In the genomic region with DNA sequence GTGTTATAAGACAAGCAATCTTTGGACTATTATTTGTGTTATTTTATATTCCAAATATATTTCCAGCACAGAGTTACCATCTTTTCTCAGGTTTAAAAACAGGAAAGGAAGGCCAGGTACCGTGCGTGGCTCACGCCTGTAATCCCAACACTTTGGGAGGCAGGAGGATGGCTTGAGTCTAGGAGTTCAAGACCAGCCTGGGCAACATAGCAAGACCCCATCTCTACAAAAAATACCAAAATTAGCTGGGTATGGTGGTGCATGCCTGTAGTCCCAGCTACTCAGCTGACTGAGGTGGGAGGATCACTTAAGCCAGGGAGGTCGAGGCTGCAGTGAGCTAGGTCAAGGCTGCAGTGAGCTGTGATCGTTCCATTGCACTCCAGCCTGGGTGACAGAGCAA, we compare ENCODE assay signal across 8 cellular contexts.
"Had no signal": no experiment of that assay in that cellular context is flagged by ENCODE, and none has a peak within 500 bp of the region (broad histone marks: within the 10 kb centered on the region; RNA-seq: fewer than 3 reads in every experiment).

No MANE protein-coding gene starts in this region.

- H2AFZ ChIP-seq: GM23248 had no signal

- H3K9ac ChIP-seq: GM23248 had no signal

- H3K9me3 Mint-ChIP-seq: IgD-negative memory B cell had no signal

- H3K9me3 ChIP-seq: HAP-1 had no signal

- H3K27ac Mint-ChIP-seq: IgD-negative memory B cell had no signal

- DNase-seq: GM23248, GOT3, H7, KG1 had no signal

- H3K27ac ChIP-seq: GM23248 had no signal

- H3K4me3 ChIP-seq: GM23248, HAP-1 had no signal

- H3K4me3 Mint-ChIP-seq: IgD-negative memory B cell had no signal

- H3K4me1 Mint-ChIP-seq: IgD-negative memory B cell had no signal

- H3K27me3 Mint-ChIP-seq: IgD-negative memory B cell had no signal

- FAIRE-seq: HTR-8/SVneo had no signal

- ATAC-seq: HCT116 had no signal
